In genomic region chr19:35288843-35289355, GRCh38 we compare ENCODE assay signal across 1 cellular context.
TF ChIP-seq lines count a peak whose summit lies in the region.

No MANE protein-coding gene starts in this region.

TF ChIP-seq in HEK293, 187 proteins besides CTCF, POLR2A, EP300 and RAD21 (continued from another document):
- no peak for TF ChIP-seq ZNF704 (tag by site-specific recombination; IDR thresholded peaks at IDR 0.05)
- TF ChIP-seq HOXC10 (CRISPR knock-in tag; IDR thresholded peaks at IDR 0.05), result no peak
- TF ChIP-seq ZNF341 (tag by site-specific recombination; IDR thresholded peaks at IDR 0.05; ENCODE audit: low read depth), result no peak
- TF ChIP-seq REPIN1 (tag by site-specific recombination; IDR thresholded peaks at IDR 0.05; ENCODE audit: low read depth), result no peak
- no peak for TF ChIP-seq INSM2 (tag by site-specific recombination; IDR thresholded peaks at IDR 0.05)
- TF ChIP-seq PRDM2 (tag by site-specific recombination; IDR thresholded peaks at IDR 0.05; ENCODE audit: borderline replicate concordance), result no peak
- TF ChIP-seq GLI2 (tag by site-specific recombination; IDR thresholded peaks at IDR 0.05; ENCODE audit: borderline replicate concordance, low read depth), result no peak
- no peak for TF ChIP-seq YY1 (tag by site-specific recombination; IDR thresholded peaks at IDR 0.05)
- no peak for TF ChIP-seq ZIC2 (tag by site-specific recombination; IDR thresholded peaks at IDR 0.05)
- TF ChIP-seq MEIS1 (CRISPR knock-in tag; IDR thresholded peaks at IDR 0.05; ENCODE audit: borderline replicate concordance), result no peak
- TF ChIP-seq ZNF596 (tag by site-specific recombination; IDR thresholded peaks at IDR 0.05), result no peak
- TF ChIP-seq KLF7 (tag by site-specific recombination; IDR thresholded peaks at IDR 0.05; ENCODE audit: borderline replicate concordance), result 0 out of 2 replicates have a peak, but pooled peaks have one; percentile 25
- no peak for TF ChIP-seq ZNF132 (tag by site-specific recombination; IDR thresholded peaks at IDR 0.05; ENCODE audit: borderline replicate concordance)
- no peak for TF ChIP-seq GLIS2 (tag by site-specific recombination; IDR thresholded peaks at IDR 0.05)
- no peak for TF ChIP-seq ZNF645 (tag by site-specific recombination; IDR thresholded peaks at IDR 0.05)
- no peak for TF ChIP-seq ZNF623 (tag by site-specific recombination; IDR thresholded peaks at IDR 0.05)
- TF ChIP-seq PRDM4 (tag by site-specific recombination; IDR thresholded peaks at IDR 0.05), result no peak
- TF ChIP-seq ZNF544 (tag by site-specific recombination; IDR thresholded peaks at IDR 0.05), result no peak
- no peak for TF ChIP-seq BCL11A (tag by site-specific recombination; IDR thresholded peaks at IDR 0.05; ENCODE audit: low read depth)
- TF ChIP-seq HIC1 (tag by site-specific recombination; IDR thresholded peaks at IDR 0.05), result no peak
- TF ChIP-seq SP3 (tag by site-specific recombination; IDR thresholded peaks at IDR 0.05), result no peak
- TF ChIP-seq SP7 (tag by site-specific recombination; IDR thresholded peaks at IDR 0.05), result no peak
- no peak for TF ChIP-seq TCF7L2 (IDR thresholded peaks at IDR 0.05; ENCODE audit: borderline replicate concordance, low read depth, low read length)
- peak; percentile 81 for TF ChIP-seq SCRT2 (tag by site-specific recombination; IDR thresholded peaks at IDR 0.05)
- no peak for TF ChIP-seq ZNF449 (tag by site-specific recombination; IDR thresholded peaks at IDR 0.05)
- no peak for TF ChIP-seq ZNF621 (tag by site-specific recombination; IDR thresholded peaks at IDR 0.05)
- no peak for TF ChIP-seq ZNF624 (tag by site-specific recombination; IDR thresholded peaks at IDR 0.05)
- TF ChIP-seq AEBP2 (tag by site-specific recombination; IDR thresholded peaks at IDR 0.05; ENCODE audit: borderline replicate concordance), result no peak
- TF ChIP-seq KLF8 (tag by site-specific recombination; IDR thresholded peaks at IDR 0.05), result no peak; the same call in 1 of the 2 replicates
- TF ChIP-seq ZNF404 (tag by site-specific recombination; IDR thresholded peaks at IDR 0.05), result no peak
- TF ChIP-seq IKZF3 (tag by site-specific recombination; IDR thresholded peaks at IDR 0.05), result no peak
